In the genomic region with DNA sequence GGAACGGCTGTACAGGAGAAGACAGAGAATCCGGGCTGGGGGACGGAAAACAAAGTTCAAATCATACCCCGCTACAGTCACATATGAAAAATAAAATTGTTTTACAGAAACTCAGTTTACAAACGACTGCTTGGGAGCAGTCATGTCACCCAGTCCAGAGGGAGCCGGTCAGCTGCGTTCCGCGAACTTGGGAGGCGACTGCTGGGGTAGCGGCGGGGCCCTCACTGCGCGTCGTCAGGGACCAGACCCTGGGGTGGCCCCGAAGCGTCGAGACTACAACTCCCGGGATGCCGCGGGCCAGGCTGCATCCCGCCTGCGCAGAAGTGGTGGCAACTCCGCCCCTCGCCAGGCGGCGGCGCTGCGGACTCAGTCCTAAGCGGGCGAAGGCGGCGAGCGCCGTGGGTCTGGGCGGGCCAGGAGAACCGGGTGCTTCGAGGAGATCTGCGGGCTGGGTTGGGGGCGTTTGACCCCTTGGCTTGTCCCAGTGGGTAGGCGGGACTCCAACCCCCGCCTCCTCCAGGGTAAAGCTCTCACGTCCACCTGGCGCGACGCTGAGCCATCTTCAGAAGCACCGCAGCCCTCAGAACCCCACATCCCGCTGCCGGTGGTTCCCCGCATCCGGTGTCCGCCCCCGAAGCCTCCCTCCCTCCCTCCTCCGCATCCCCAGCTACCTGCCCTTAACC, we compare ENCODE assay signal across 8 cellular contexts. TPM values are rescaled to one million over a fixed set of nuclear protein-coding genes. Genes with fewer than 3 reads are reported as not detected.
DNase-seq lines count a peak whose midpoint lies in the region; ATAC-seq lines count a peak whose summit lies in the region.

No MANE protein-coding gene starts in this region.

- peaks cover 33% of the 10 kb centered on the region for H3K36me3 Mint-ChIP-seq in effector memory CD8-positive, alpha-beta T cell (ENCODE audit: insufficient read depth)

- H3K27me3 Mint-ChIP-seq in effector memory CD8-positive, alpha-beta T cell: no peaks in the 10 kb centered on the region

- peak; percentile 80 for ATAC-seq in GM21360 (IDR thresholded peaks at IDR 0.05; ENCODE audit: unreplicated experiment)
- peak; percentile 82 for ATAC-seq in effector memory CD8-positive, alpha-beta T cell (replicated peaks)

- H3K9me3 Mint-ChIP-seq in effector memory CD8-positive, alpha-beta T cell: no peaks in the 10 kb centered on the region

- DNase-seq in Caki2 (ENCODE audit: low read depth) (peak; percentile 66), HS-5 (ENCODE audit: low read depth) (peak; percentile 50), NK-92 (lab: John Stamatoyannopoulos, UW; ENCODE audit: unreplicated experiment) (peak; percentile 28), mesenteric fat pad (ENCODE audit: low spot score) (peak; percentile 98)
- peak; percentile 77 to 80 for DNase-seq in activated CD8-positive, alpha-beta memory T cell treated with anti-CD3 and anti-CD28 coated beads for 4 hours (ENCODE audit: low read depth in 2 of 2)
- peak; percentile 85 to 92 (median 89) for DNase-seq in effector memory CD8-positive, alpha-beta T cell
- peak; percentile 81 for DNase-seq in stimulated activated CD8-positive, alpha-beta memory T cell treated with anti-CD3 and anti-CD28 coated beads, Interleukin-15, amount 100 ng/mL, for 1 hour (ENCODE audit: low read depth)

- H3K4me1 Mint-ChIP-seq in effector memory CD8-positive, alpha-beta T cell (ENCODE audit: low read depth in 2 of 2): peaks cover 45 to 50% of the 10 kb centered on the region in 2 donors

- H3K27ac Mint-ChIP-seq in effector memory CD8-positive, alpha-beta T cell: peak overlapping the region; percentile 94 to 96

- in situ Hi-C loops in Caki2 (cut with HindIII; ENCODE audit: low pct_unique_long_range_greater_than_20kb, low sequenced_read_pairs): no loop called here

- H3K4me3 Mint-ChIP-seq in effector memory CD8-positive, alpha-beta T cell: peak overlapping the region; percentile 91 to 92

RNA-seq across cellular contexts. Expression of a gene that starts 4.0 kb away (rescaled TPM):
- total RNA-seq in Caki2 (2014; rRNA removed; shearing (Covaris generic); ENCODE audit: low replicate concordance): not detected in 2 replicates
- total RNA-seq in mesenteric fat pad: 1.3 TPM

RNA-seq across cellular contexts. Expression of a gene that starts 11.1 kb away (rescaled TPM):
- total RNA-seq in Caki2 (2014; rRNA removed; shearing (Covaris generic); ENCODE audit: low replicate concordance): 4,579 and 6,436 TPM in 2 replicates
- 19,106 TPM for total RNA-seq in mesenteric fat pad

RNA-seq across cellular contexts. Expression of a gene that starts 11.4 kb away (rescaled TPM):
- 3.5 and 19.6 TPM in 2 replicates for total RNA-seq in Caki2 (2014; rRNA removed; shearing (Covaris generic); ENCODE audit: low replicate concordance)
- total RNA-seq in mesenteric fat pad: 103 TPM

RNA-seq across cellular contexts. Expression of a gene that starts 18.3 kb away (rescaled TPM):
- 7.8 and 10.4 TPM in 2 replicates for total RNA-seq in Caki2 (2014; rRNA removed; shearing (Covaris generic); ENCODE audit: low replicate concordance)
- 0.58 TPM for total RNA-seq in mesenteric fat pad

RNA-seq across cellular contexts. Expression of a gene that starts 27.0 kb away (rescaled TPM):
- total RNA-seq in Caki2 (2014; rRNA removed; shearing (Covaris generic); ENCODE audit: low replicate concordance): 0.30 and 11.6 TPM in 2 replicates
- total RNA-seq in mesenteric fat pad: not detected

Comparison
In these comparisons a context has a peak if more than half of its experiments do, and no peak if none do; other contexts are left out.
1. Peak in every context shown above with its lines: DNase-seq and ATAC-seq.
2. DNase-seq: peak in every context shown above with its lines; median percentile 98 in mesenteric fat pad; 89 in effector memory CD8-positive, alpha-beta T cell; 81 in stimulated activated CD8-positive, alpha-beta memory T cell treated with anti-CD3 and anti-CD28 coated beads, Interleukin-15, amount 100 ng/mL, for 1 hour; 78 in activated CD8-positive, alpha-beta memory T cell treated with anti-CD3 and anti-CD28 coated beads for 4 hours; 66 in Caki2; 50 in HS-5; 28 in NK-92.